Comparison of ENCODE assay signal across 1 cellular context in genomic region chr2:8160959-8161358, GRCh38.
TF ChIP-seq lines count a peak whose summit lies in the region.

No MANE protein-coding gene starts in this region.

TF ChIP-seq in H1, 55 proteins besides CTCF, POLR2A, EP300 and RAD21:
- TF ChIP-seq E2F6 (IDR thresholded peaks at IDR 0.05): no peak
- no peak for TF ChIP-seq SIN3A (conservative IDR thresholded peaks at IDR 0.05 in 1 of 2, IDR thresholded peaks at IDR 0.05 in 1 of 2; ENCODE audit: low read depth in 1 of 2, low read length in 2 of 2)
- no peak for TF ChIP-seq CTBP2 (IDR thresholded peaks at IDR 0.05; ENCODE audit: borderline replicate concordance, insufficient read depth, insufficient read length, low read length)
- TF ChIP-seq ATF2 (IDR thresholded peaks at IDR 0.05; ENCODE audit: low read length): no peak
- no peak for TF ChIP-seq CHD1 (IDR thresholded peaks at IDR 0.05; ENCODE audit: low read depth, low read length)
- TF ChIP-seq ASH2L (IDR thresholded peaks at IDR 0.05; ENCODE audit: low read length): no peak
- no peak for TF ChIP-seq CBX8 (IDR thresholded peaks at IDR 0.05; ENCODE audit: borderline replicate concordance, low read depth, low read length)
